ENCODE assay signal across 31 cellular contexts in the genomic region with DNA sequence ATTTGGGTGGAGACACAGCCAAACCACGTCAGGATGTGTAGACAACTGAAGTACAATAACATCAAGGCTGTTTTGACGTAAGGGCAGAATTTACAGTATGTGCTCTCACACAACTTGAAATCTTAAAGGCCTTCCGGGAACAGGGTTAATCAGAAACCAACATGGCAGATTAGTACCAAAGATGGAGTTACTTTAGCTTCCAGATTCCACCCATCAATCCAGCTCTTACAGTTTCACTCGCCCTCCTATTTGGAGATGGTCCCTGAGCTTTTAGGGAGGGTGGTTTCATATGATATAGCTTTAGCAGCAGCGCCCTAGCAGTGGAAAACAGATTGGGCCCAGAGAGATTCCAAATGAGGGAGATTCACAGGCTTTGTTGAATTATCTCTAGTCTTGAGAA. TPM values are rescaled to one million over a fixed set of nuclear protein-coding genes. Genes with fewer than 3 reads are reported as not detected.
"Had no signal": no experiment of that assay in that cellular context is flagged by ENCODE, and none has a peak within 500 bp of the region (broad histone marks: within the 10 kb centered on the region; RNA-seq: fewer than 3 reads in every experiment).

No MANE protein-coding gene starts in this region.

- H3K4me2 ChIP-seq: hepatocyte, smooth muscle cell had no signal

- H3K9me3 Mint-ChIP-seq: endodermal cell; naive thymus-derived CD8-positive, alpha-beta T cell had no signal

- DNase-seq: dorsolateral prefrontal cortex; effector CD4-positive, alpha-beta T cell; endodermal cell; foreskin keratinocyte; heart left ventricle; kidney; left lung; mesendoderm; midbrain; naive thymus-derived CD8-positive, alpha-beta T cell; nucleus accumbens; stimulated activated CD4-positive, alpha-beta T cell treated with anti-CD3 and anti-CD28 coated beads, Interleukin-12 subunit alpha, Interleukin-12 subunit beta, amount 100 ng/mL, for 4 hours; stimulated activated CD4-positive, alpha-beta T cell treated with anti-CD3 and anti-CD28 coated beads, Interleukin-1b, Interleukin-23, amount 100 ng/mL, for 48 hours; stimulated activated CD4-positive, alpha-beta T cell treated with anti-CD3 and anti-CD28 coated beads, Interleukin-4, amount 100 ng/mL, for 1 hour; stimulated activated CD8-positive, alpha-beta memory T cell treated with anti-CD3 and anti-CD28 coated beads, Interleukin-4, amount 100 ng/mL, for 48 hours; stimulated activated naive CD4-positive, alpha-beta T cell; stimulated activated naive CD8-positive, alpha-beta T cell treated with anti-CD3 and anti-CD28 coated beads, Interleukin-15, amount 100 ng/mL, for 72 hours; transverse colon; upper lobe of right lung; uterus had no signal

- H3K27me3 Mint-ChIP-seq: stimulated activated naive CD8-positive, alpha-beta T cell treated with anti-CD3 and anti-CD28 coated beads, Interleukin-15, amount 100 ng/mL, for 72 hours had no signal

- H3K27ac ChIP-seq: dorsolateral prefrontal cortex, foreskin keratinocyte, gastroesophageal sphincter, heart left ventricle, hepatocyte, left lung, prostate gland, right atrium auricular region, suprapubic skin, transverse colon, upper lobe of right lung, uterus had no signal

- H3K36me3 Mint-ChIP-seq: naive thymus-derived CD8-positive, alpha-beta T cell had no signal

- H3K27ac Mint-ChIP-seq: endodermal cell; stimulated activated naive CD8-positive, alpha-beta T cell treated with anti-CD3 and anti-CD28 coated beads, Interleukin-15, amount 100 ng/mL, for 72 hours had no signal

- H3K27me3 ChIP-seq: dorsolateral prefrontal cortex, foreskin keratinocyte, gastroesophageal sphincter, heart left ventricle, hepatocyte, left lung, right atrium auricular region, suprapubic skin, transverse colon, upper lobe of right lung, uterus had no signal

- H2AFZ ChIP-seq: hepatocyte had no signal

- ATAC-seq: esophagus mucosa; foreskin keratinocyte; gastroesophageal sphincter; heart left ventricle; left lung; naive thymus-derived CD8-positive, alpha-beta T cell; sciatic nerve; stimulated activated naive CD8-positive, alpha-beta T cell treated with anti-CD3 and anti-CD28 coated beads, Interleukin-15, amount 100 ng/mL, for 72 hours; upper lobe of right lung had no signal

- H3K4me1 ChIP-seq: uterus had no signal

- H3K4me3 ChIP-seq: dorsolateral prefrontal cortex, gastroesophageal sphincter, heart left ventricle, hepatocyte, left lung, prostate gland, right atrium auricular region, smooth muscle cell, suprapubic skin, transverse colon, upper lobe of right lung, uterus had no signal

- H3K36me3 ChIP-seq: gastroesophageal sphincter, heart left ventricle, left lung, prostate gland, right atrium auricular region, suprapubic skin, transverse colon, upper lobe of right lung, uterus had no signal

RNA-seq across cellular contexts. Expression of a gene that starts 11.6 kb away (rescaled TPM):
- total RNA-seq: gastroesophageal sphincter; heart left ventricle; left lung; lung microvascular endothelial cell; myocyte; naive thymus-derived CD8-positive, alpha-beta T cell; right atrium auricular region; upper lobe of right lung had no signal
- polyA plus RNA-seq: heart left ventricle, neural cell had no signal
